ENCODE assay signal across 1 cellular context in the genomic region with DNA sequence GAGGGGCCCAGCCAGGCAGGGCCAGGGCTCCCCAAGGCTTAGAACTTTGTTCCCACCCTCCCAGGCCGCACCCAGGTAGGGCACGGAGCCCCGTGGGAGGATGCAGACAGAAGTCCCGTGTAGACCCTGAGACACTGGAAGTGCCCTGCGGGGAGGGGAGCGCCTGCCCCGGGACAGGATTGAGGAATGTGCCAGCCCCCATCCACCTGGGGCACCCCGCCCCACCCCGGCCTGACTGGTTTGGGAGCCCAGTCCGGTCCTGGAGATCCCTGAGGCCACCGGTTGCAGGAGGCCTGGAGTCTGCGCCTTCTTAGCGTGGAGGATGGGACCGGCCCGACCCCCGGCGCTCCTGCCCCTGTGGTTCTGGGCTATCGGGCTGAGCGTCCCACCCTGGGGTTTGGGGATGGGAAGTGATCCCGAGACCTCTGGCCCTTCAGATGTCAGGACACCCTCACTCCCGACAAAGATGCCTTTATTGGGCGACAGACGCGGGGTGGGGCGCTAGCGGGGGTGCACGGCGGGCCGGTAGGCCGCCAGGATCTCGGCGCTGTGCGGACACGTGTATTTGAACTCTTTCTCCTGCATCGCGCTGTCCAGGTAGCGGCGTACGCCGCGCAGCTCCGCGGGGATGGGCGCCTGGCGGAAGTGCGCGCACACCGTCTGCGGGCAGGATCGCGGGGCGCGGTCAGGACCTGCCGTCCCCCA.
TF ChIP-seq lines count a peak whose summit lies in the region.

No MANE protein-coding gene starts in this region.

TF ChIP-seq in GM12891, 5 proteins besides CTCF, POLR2A, EP300 and RAD21:
- no peak for TF ChIP-seq SPI1 (IDR thresholded peaks at IDR 0.05; ENCODE audit: low read depth, low read length)
- TF ChIP-seq PAX5 (IDR thresholded peaks at IDR 0.05; ENCODE audit: insufficient read depth, low read length, severe bottlenecking): no peak
- no peak for TF ChIP-seq POLR2AphosphoS5 (IDR thresholded peaks at IDR 0.05; ENCODE audit: low read depth, low read length)
- no peak for TF ChIP-seq TAF1 (IDR thresholded peaks at IDR 0.05; ENCODE audit: low read depth, low read length)
- no peak for TF ChIP-seq POU2F2 (IDR thresholded peaks at IDR 0.05; ENCODE audit: low read depth, low read length)
